In genomic region chr15:69117431-69117841, GRCh38 we compare ENCODE assay signal across 2 cellular contexts.
TF ChIP-seq lines count a peak whose summit lies in the region.

No MANE protein-coding gene starts in this region.

TF ChIP-seq in SK-N-SH, 30 proteins besides CTCF, POLR2A, EP300 and RAD21 (continued from another document):
- TF ChIP-seq, protein P1, sequence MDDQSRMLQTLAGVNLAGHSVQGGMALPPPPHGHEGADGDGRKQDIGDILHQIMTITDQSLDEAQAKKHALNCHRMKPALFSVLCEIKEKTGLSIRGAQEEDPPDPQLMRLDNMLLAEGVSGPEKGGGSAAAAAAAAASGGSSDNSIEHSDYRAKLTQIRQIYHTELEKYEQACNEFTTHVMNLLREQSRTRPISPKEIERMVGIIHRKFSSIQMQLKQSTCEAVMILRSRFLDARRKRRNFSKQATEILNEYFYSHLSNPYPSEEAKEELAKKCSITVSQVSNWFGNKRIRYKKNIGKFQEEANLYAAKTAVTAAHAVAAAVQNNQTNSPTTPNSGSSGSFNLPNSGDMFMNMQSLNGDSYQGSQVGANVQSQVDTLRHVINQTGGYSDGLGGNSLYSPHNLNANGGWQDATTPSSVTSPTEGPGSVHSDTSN (IDR thresholded peaks at IDR 0.05): no peak
- TF ChIP-seq MAX (IDR thresholded peaks at IDR 0.05; ENCODE audit: low read depth): no peak
- TF ChIP-seq SIN3A (IDR thresholded peaks at IDR 0.05; ENCODE audit: borderline replicate concordance, low read depth, low read length): no peak
- TF ChIP-seq RXRA (IDR thresholded peaks at IDR 0.05; ENCODE audit: borderline replicate concordance, low read depth): no peak
- TF ChIP-seq RFX5 (IDR thresholded peaks at IDR 0.05; ENCODE audit: low read length): no peak
- TF ChIP-seq GATA2 (CRISPR knock-in tag; IDR thresholded peaks at IDR 0.05): no peak
- TF ChIP-seq FOXM1 (IDR thresholded peaks at IDR 0.05; ENCODE audit: low read depth): no peak
- no peak for TF ChIP-seq NFIC (IDR thresholded peaks at IDR 0.05; ENCODE audit: borderline replicate concordance)
- TF ChIP-seq, protein P2, sequence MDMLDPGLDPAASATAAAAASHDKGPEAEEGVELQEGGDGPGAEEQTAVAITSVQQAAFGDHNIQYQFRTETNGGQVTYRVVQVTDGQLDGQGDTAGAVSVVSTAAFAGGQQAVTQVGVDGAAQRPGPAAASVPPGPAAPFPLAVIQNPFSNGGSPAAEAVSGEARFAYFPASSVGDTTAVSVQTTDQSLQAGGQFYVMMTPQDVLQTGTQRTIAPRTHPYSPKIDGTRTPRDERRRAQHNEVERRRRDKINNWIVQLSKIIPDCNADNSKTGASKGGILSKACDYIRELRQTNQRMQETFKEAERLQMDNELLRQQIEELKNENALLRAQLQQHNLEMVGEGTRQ (IDR thresholded peaks at IDR 0.05; ENCODE audit: borderline replicate concordance, low read depth, low read length): no peak
- no peak for TF ChIP-seq TCF12 (IDR thresholded peaks at IDR 0.05)
- TF ChIP-seq ELF1 (IDR thresholded peaks at IDR 0.05): no peak
- no peak for TF ChIP-seq TEAD4 (IDR thresholded peaks at IDR 0.05; ENCODE audit: borderline replicate concordance, insufficient read depth)
- no peak for TF ChIP-seq RCOR1 (IDR thresholded peaks at IDR 0.05; ENCODE audit: low read length)
- TF ChIP-seq YY1 (IDR thresholded peaks at IDR 0.05; ENCODE audit: low read depth): no peak
- TF ChIP-seq SMC3 (IDR thresholded peaks at IDR 0.05; ENCODE audit: low read depth, low read length): no peak

TF ChIP-seq in SK-N-SH treated with all-trans-retinoic acid at 6 μM for 48 hours, 23 proteins besides CTCF, POLR2A, EP300 and RAD21 (continued from another document):
- no peak for TF ChIP-seq CREB5 (CRISPR knock-in tag; IDR thresholded peaks at IDR 0.05; ENCODE audit: low read depth)
- TF ChIP-seq RARB (CRISPR knock-in tag; IDR thresholded peaks at IDR 0.05): no peak
- no peak for TF ChIP-seq TCF4 (CRISPR knock-in tag; IDR thresholded peaks at IDR 0.05; ENCODE audit: borderline replicate concordance)
- no peak for TF ChIP-seq ARNTL (CRISPR knock-in tag; IDR thresholded peaks at IDR 0.05; ENCODE audit: borderline replicate concordance, low read depth)
